ENCODE assay signal across 22 cellular contexts in genomic region chr2:214695789-214696188, GRCh38.
DNase-seq lines count a peak whose midpoint lies in the region; ATAC-seq, FAIRE-seq and TF ChIP-seq lines count a peak whose summit lies in the region.
"Had no signal": no experiment of that assay in that cellular context is flagged by ENCODE, and none has a peak within 500 bp of the region (broad histone marks: within the 10 kb centered on the region; RNA-seq: fewer than 3 reads in every experiment).

No MANE protein-coding gene starts in this region.

- no peak overlapping the region for H3K4me3 Mint-ChIP-seq in astrocyte (ENCODE audit: unreplicated experiment)
- H3K4me3 Mint-ChIP-seq: B cell, CD14-positive monocyte, H9 had no signal

- peak overlapping the region; percentile 28 for H3K4me2 ChIP-seq in astrocyte (ENCODE audit: low read length)
- no peak overlapping the region for H3K4me2 ChIP-seq in H1 (ENCODE audit: insufficient read depth in 1 of 2, low read depth in 2 of 2, low read length in 2 of 2)
- H3K4me2 ChIP-seq: A549, KMS-11 had no signal

- H3K4me1 Mint-ChIP-seq in astrocyte (ENCODE audit: low read depth, unreplicated experiment) = peaks cover 10% of the 10 kb centered on the region
- H3K4me1 Mint-ChIP-seq: B cell, CD14-positive monocyte, H9 had no signal

- TF ChIP-seq POLR2A in H1 (IDR thresholded peaks at IDR 0.05; ENCODE audit: control extremely low read depth in 1 of 2, low read depth in 2 of 2, low read length in 2 of 2) = no peak

- no peak for TF ChIP-seq RAD21 in H1 (IDR thresholded peaks at IDR 0.05 in 1 of 2, conservative IDR thresholded peaks at IDR 0.05 in 1 of 2; ENCODE audit: low read depth in 2 of 2, low read length in 2 of 2)

- CTCF ChIA-PET in H1 (lab: Charles Lee; ENCODE audit: partially characterized antibody) = no interaction called here

- no peak overlapping the region for H4K91ac ChIP-seq in H1 (replicated peaks; ENCODE audit: insufficient read length, low read length)

- no peak for TF ChIP-seq EP300 in H1 (IDR thresholded peaks at IDR 0.05; ENCODE audit: borderline replicate concordance in 1 of 2, low read depth in 2 of 2, low read length in 2 of 2)

- H3K4me3 ChIP-seq in astrocyte (ENCODE audit: insufficient read depth, low read depth, low read length) (no peak overlapping the region), H1 (ENCODE audit: extremely low read depth in 1 of 4, insufficient read depth in 2 of 4, low read depth in 3 of 4, low read length in 4 of 4) (no peak overlapping the region)
- H3K4me3 ChIP-seq: A549 had no signal

- no peak overlapping the region for H3K18ac ChIP-seq in H1 (ENCODE audit: extremely low read depth, low read length)

- no peak overlapping the region for H2BK5ac ChIP-seq in H1 (ENCODE audit: low read depth, low read length)

- H4K20me1 ChIP-seq in astrocyte (ENCODE audit: insufficient read depth, low read length) (no peaks in the 10 kb centered on the region), H1 (replicated peaks in 1 of 2; ENCODE audit: control insufficient read depth in 1 of 2, insufficient read depth in 2 of 2, low read length in 2 of 2) (no peaks in the 10 kb centered on the region)

- no peaks in the 10 kb centered on the region for H3K27me3 ChIP-seq in astrocyte (ENCODE audit: insufficient read depth, low read length)
- H3K27me3 ChIP-seq in H1 (replicated peaks in 1 of 4; ENCODE audit: control insufficient read depth in 3 of 4, extremely low read depth in 1 of 4, insufficient read depth in 3 of 4, low read length in 3 of 4) = no peaks in the 10 kb centered on the region

- H2BK120ac ChIP-seq in H1 (replicated peaks; ENCODE audit: low read depth, low read length) = no peak overlapping the region

- H3K23me2 ChIP-seq in H1 (ENCODE audit: low read depth, low read length) = no peaks in the 10 kb centered on the region; the same call in 1 of the 2 replicates

- H3K36me3 Mint-ChIP-seq in astrocyte (ENCODE audit: low read depth, unreplicated experiment) = no peaks in the 10 kb centered on the region
- H3K36me3 Mint-ChIP-seq: CD14-positive monocyte had no signal

- TF ChIP-seq CTCF in astrocyte (IDR thresholded peaks at IDR 0.05; ENCODE audit: insufficient read depth, low read depth, low read length) = no peak
- no peak for TF ChIP-seq CTCF in H1 (IDR thresholded peaks at IDR 0.05; ENCODE audit: control extremely low read depth in 1 of 3, insufficient read depth in 1 of 3, low read depth in 1 of 3, low read length in 3 of 3)
- no peak for TF ChIP-seq CTCF in D721Med (IDR thresholded peaks at IDR 0.05; ENCODE audit: insufficient read depth, missing control alignments)

- H2AK5ac ChIP-seq in H1 (ENCODE audit: low read depth, low read length) = no peak overlapping the region

- H3K4me1 ChIP-seq in astrocyte (ENCODE audit: insufficient read depth, low read length) (no peaks in the 10 kb centered on the region), H1 (replicated peaks in 1 of 4; ENCODE audit: control insufficient read depth in 3 of 4, insufficient read depth in 4 of 4, low read length in 3 of 4) (no peaks in the 10 kb centered on the region)
- H3K4me1 ChIP-seq: A549 had no signal

- POLR2A ChIA-PET in H1 (lab: Charles Lee; ENCODE audit: partially characterized antibody) = no interaction called here

- H3K9ac ChIP-seq in astrocyte (ENCODE audit: low read length) (no peak overlapping the region), H1 (replicated peaks in 1 of 4; ENCODE audit: extremely low read depth in 1 of 4, low read depth in 3 of 4, low read length in 3 of 4) (no peak overlapping the region)
- H3K9ac ChIP-seq: KMS-11 had no signal

- H3K23ac ChIP-seq in H1 (ENCODE audit: insufficient read length) = no peak overlapping the region

- no peak overlapping the region for H4K5ac ChIP-seq in H1 (ENCODE audit: insufficient read length, low read depth, low read length)

- FAIRE-seq in astrocyte (lab: Jason Lieb, UNC) (no peak), H1 (lab: Jason Lieb, UNC) (no peak), D721Med (lab: Jason Lieb, UNC) (no peak)
- FAIRE-seq: A549, HepG2 had no signal

- DNase-seq in HT1080 (ENCODE audit: low read depth) (peak; percentile 78), astrocyte (ENCODE audit: low read depth) (no peak), H1 (ENCODE audit: low read depth in 1 of 2, low spot score in 2 of 2) (no peak), kidney tubule cell (ENCODE audit: low spot score) (peak; percentile 19), HuH-7 (ENCODE audit: low spot score) (no peak), D721Med (ENCODE audit: insufficient read length, low spot score) (no peak), cerebellum (ENCODE audit: low spot score) (no peak)
- DNase-seq: DMS53, H9, NCI-H1105, NCI-H146, NCI-H2029 treated with DMSO at 0.1 percent for 48 hours, NCI-H446, NCI-H526, RPMI8226, SHP77 had no signal

- WGBS in H1 (ENCODE audit: extremely low coverage in 1 of 2, insufficient coverage in 1 of 2, insufficient read length in 1 of 2, insufficient replicate concordance in 2 of 2, low coverage in 1 of 2, low lambda C conversion rate in 2 of 2, missing lambda C conversion rate in 1 of 2), 2 experiments = 93% methylated on average over 1 of the region's 1 CpG; no CpG with 5 or more reads in 1 of the 2 experiments

- H3K9me3 ChIP-seq in astrocyte (ENCODE audit: insufficient read depth, low read depth, low read length) (no peaks in the 10 kb centered on the region), H1 (ENCODE audit: insufficient read depth in 2 of 2, low read depth in 1 of 2, low read length in 1 of 2) (no peaks in the 10 kb centered on the region)
- H3K9me3 ChIP-seq: A549 had no signal

- H3K36me3 ChIP-seq in astrocyte (ENCODE audit: insufficient read depth, low read length) = no peaks in the 10 kb centered on the region
- H3K36me3 ChIP-seq in H1 (ENCODE audit: control insufficient read depth in 2 of 4, insufficient read depth in 4 of 4, low read length in 3 of 4) = no peaks in the 10 kb centered on the region

- no peak for ATAC-seq in GM21390 (IDR thresholded peaks at IDR 0.05; ENCODE audit: unreplicated experiment)
- ATAC-seq: A549, HepG2 had no signal

- H3K4ac ChIP-seq in H1 (replicated peaks; ENCODE audit: insufficient read length, low read depth, low read length) = no peak overlapping the region

- no peak overlapping the region for H3K14ac ChIP-seq in H1 (ENCODE audit: insufficient read length)

- H3K79me2 ChIP-seq in astrocyte (ENCODE audit: insufficient read depth, low read length) (no peaks in the 10 kb centered on the region), H1 (ENCODE audit: control insufficient read depth in 1 of 2, insufficient read depth in 2 of 2, low read length in 2 of 2) (no peaks in the 10 kb centered on the region)

- no peak overlapping the region for H3K27ac ChIP-seq in astrocyte (ENCODE audit: low read depth, low read length)
- H3K27ac ChIP-seq in H1 (ENCODE audit: low read depth, low read length) = no peak overlapping the region
- H3K27ac ChIP-seq: A549, KMS-11 had no signal

- no peak overlapping the region for H2BK20ac ChIP-seq in H1 (ENCODE audit: low read length)

- peaks cover 4% of the 10 kb centered on the region for H3K9me3 Mint-ChIP-seq in astrocyte (ENCODE audit: unreplicated experiment)

- no peak overlapping the region for H3K56ac ChIP-seq in H1 (replicated peaks; ENCODE audit: insufficient read length, low read depth, low read length)

- no peak overlapping the region for H2BK15ac ChIP-seq in H1 (ENCODE audit: low read length)

- H3K27me3 Mint-ChIP-seq in astrocyte (ENCODE audit: low read depth, unreplicated experiment) = no peaks in the 10 kb centered on the region
- H3K27me3 Mint-ChIP-seq: B cell had no signal

- no peak overlapping the region for H2AFZ ChIP-seq in astrocyte (ENCODE audit: low read depth, low read length)
- H2AFZ ChIP-seq in H1 (ENCODE audit: low read length) = peak overlapping the region; percentile 21; the same call in 1 of the 2 replicates

- no peak overlapping the region for H3K27ac Mint-ChIP-seq in astrocyte (ENCODE audit: unreplicated experiment)
- H3K27ac Mint-ChIP-seq: B cell, H9 had no signal

- H2BK12ac ChIP-seq in H1 (ENCODE audit: low read depth, low read length) = no peak overlapping the region

- H3K79me1 ChIP-seq in H1 (ENCODE audit: low read depth, low read length) = no peaks in the 10 kb centered on the region

- H4K8ac ChIP-seq in H1 (ENCODE audit: extremely low read depth, insufficient read depth, low read length) = no peak overlapping the region

TF ChIP-seq in H1, 55 proteins besides CTCF, POLR2A, EP300 and RAD21:
- TF ChIP-seq TAF7 (optimal IDR thresholded peaks at IDR 0.05; ENCODE audit: borderline replicate concordance, low read depth, low read length) (no peak), NANOG (IDR thresholded peaks at IDR 0.05; ENCODE audit: insufficient read depth, low read depth, low read length, poor library complexity, severe bottlenecking) (no peak), PHF8 (conservative IDR thresholded peaks at IDR 0.05; ENCODE audit: low read depth, low read length) (no peak), CTBP2 (IDR thresholded peaks at IDR 0.05; ENCODE audit: borderline replicate concordance, insufficient read depth, insufficient read length, low read length) (no peak), SP2 (IDR thresholded peaks at IDR 0.05; ENCODE audit: low read length) (no peak)
TF ChIP-seq in H1: peak in this region for 0.

Comparison
In these comparisons a context has a peak if more than half of its experiments do, and no peak if none do; other contexts are left out.
1. DNase-seq: peak in HT1080 (single experiment) and kidney tubule cell (single experiment); none in astrocyte (single experiment), H1 (0 of 2), HuH-7 (single experiment), D721Med (single experiment) and cerebellum (single experiment).